Comparison of ENCODE assay signal across 18 cellular contexts in the genomic region with DNA sequence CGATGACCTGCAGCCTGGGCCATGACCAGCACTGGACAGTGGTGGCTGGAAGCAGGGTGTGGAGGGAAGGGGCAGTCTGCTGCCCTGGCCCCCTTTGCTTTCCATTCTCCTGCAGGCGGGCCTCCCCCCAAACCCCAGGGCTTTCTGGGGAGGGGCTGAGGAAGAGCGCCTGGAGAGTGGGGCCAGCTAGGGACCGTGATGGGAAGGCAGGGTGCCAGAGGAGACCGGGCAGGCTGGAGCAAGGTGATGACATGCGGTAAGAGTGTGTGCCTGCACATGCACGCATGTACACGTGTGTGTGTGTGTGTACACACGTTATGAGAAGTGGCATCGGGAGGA. TPM values are rescaled to one million over a fixed set of nuclear protein-coding genes. Genes with fewer than 3 reads are reported as not detected.
DNase-seq lines count a peak whose midpoint lies in the region; ATAC-seq, FAIRE-seq and TF ChIP-seq lines count a peak whose summit lies in the region.
"Had no signal": no experiment of that assay in that cellular context is flagged by ENCODE, and none has a peak within 500 bp of the region (broad histone marks: within the 10 kb centered on the region; RNA-seq: fewer than 3 reads in every experiment).

No MANE protein-coding gene starts in this region.

- H2BK15ac ChIP-seq in H1 (ENCODE audit: low read length) = no peak overlapping the region

- no peaks in the 10 kb centered on the region for H3K23me2 ChIP-seq in H1 (ENCODE audit: low read depth, low read length)

- TF ChIP-seq POLR2A in adrenal gland (IDR thresholded peaks at IDR 0.05) (no peak), H1 (IDR thresholded peaks at IDR 0.05; ENCODE audit: control extremely low read depth in 1 of 2, low read depth in 2 of 2, low read length in 2 of 2) (no peak), tibial nerve (IDR thresholded peaks at IDR 0.05) (no peak)

- no peak for ATAC-seq in natural killer cell treated with Interleukin-12 subunit alpha and Interleukin-12 subunit beta and Interleukin-15 and Interleukin-18, amount 100 ng/mL, for 72 hours
- ATAC-seq in left lung = no peak
- ATAC-seq: K562; SK-N-SH treated with all-trans-retinoic acid at 6 μM for 48 hours; stimulated activated naive CD8-positive, alpha-beta T cell treated with anti-CD3 and anti-CD28 coated beads, Interleukin-15, amount 100 ng/mL, for 72 hours had no signal

- H2AK5ac ChIP-seq in H1 (ENCODE audit: low read depth, low read length) = no peak overlapping the region

- peak overlapping the region; percentile 7; the same call in 1 of the 2 replicates for H4K8ac ChIP-seq in H1 (ENCODE audit: extremely low read depth, insufficient read depth, low read length)

- WGBS in adrenal gland, 4 donors = 63 to 79% (median 68%) methylated on average over 9 to 10 of the region's 10 CpGs
- WGBS in H1 (ENCODE audit: extremely low coverage in 1 of 2, insufficient coverage in 1 of 2, insufficient read length in 1 of 2, insufficient replicate concordance in 2 of 2, low coverage in 1 of 2, low lambda C conversion rate in 2 of 2, missing lambda C conversion rate in 1 of 2), 2 experiments = 93% methylated on average over 10 of the region's 10 CpGs; no CpG with 5 or more reads in 1 of the 2 experiments
- 37 to 44% methylated on average over 10 of the region's 10 CpGs for WGBS in tibial nerve, 2 donors

- H3F3A ChIP-seq in neural progenitor cell (ENCODE audit: low read depth) = peaks cover 4% of the 10 kb centered on the region

- POLR2A ChIA-PET in H1 (lab: Charles Lee; ENCODE audit: partially characterized antibody) = interaction anchor here (1.5 kb wide), 1 partner anchor 24 kb away, joined by 3 read pairs; no protein-coding TSS in a partner anchor

- TF ChIP-seq EP300 in H1 (IDR thresholded peaks at IDR 0.05; ENCODE audit: borderline replicate concordance in 1 of 2, low read depth in 2 of 2, low read length in 2 of 2) (no peak), tibial nerve (IDR thresholded peaks at IDR 0.05) (no peak)

- H3K4me1 ChIP-seq in adrenal gland (replicated peaks in 1 of 2) (peaks cover 55 to 82% of the 10 kb centered on the region in 2 donors), H1 (replicated peaks in 1 of 4; ENCODE audit: control insufficient read depth in 3 of 4, insufficient read depth in 4 of 4, low read length in 3 of 4) (peaks cover 0 to 15% (median 7%) of the 10 kb centered on the region in 4 experiments; a peak in 5 of 7 replicates), neural progenitor cell (peaks cover 29% of the 10 kb centered on the region), tibial nerve (peaks cover 0 to 100% (median 80%) of the 10 kb centered on the region in 4 donors), left lung (no peaks in the 10 kb centered on the region)

- no peak overlapping the region for H3K9ac ChIP-seq in H1 (replicated peaks in 1 of 4; ENCODE audit: extremely low read depth in 1 of 4, low read depth in 3 of 4, low read length in 3 of 4)
- no peak overlapping the region for H3K9ac ChIP-seq in neural progenitor cell

- H4K20me1 ChIP-seq in H1 (replicated peaks in 1 of 2; ENCODE audit: control insufficient read depth in 1 of 2, insufficient read depth in 2 of 2, low read length in 2 of 2) = peaks cover 0 to 2% of the 10 kb centered on the region in 2 experiments
- H4K20me1 ChIP-seq in neural progenitor cell (ENCODE audit: low read depth) = no peaks in the 10 kb centered on the region

- H3K79me2 ChIP-seq in H1 (ENCODE audit: control insufficient read depth in 1 of 2, insufficient read depth in 2 of 2, low read length in 2 of 2) (no peaks in the 10 kb centered on the region), neural progenitor cell (ENCODE audit: low read depth) (no peaks in the 10 kb centered on the region)

- no peak overlapping the region for H3K4me3 ChIP-seq in adrenal gland
- no peak overlapping the region for H3K4me3 ChIP-seq in H1 (ENCODE audit: extremely low read depth in 1 of 4, insufficient read depth in 2 of 4, low read depth in 3 of 4, low read length in 4 of 4)
- H3K4me3 ChIP-seq in neural progenitor cell = no peak overlapping the region
- H3K4me3 ChIP-seq in tibial nerve = no peak overlapping the region
- no peak overlapping the region for H3K4me3 ChIP-seq in left lung
- H3K4me3 ChIP-seq: K562 had no signal

- no peak overlapping the region for H2BK20ac ChIP-seq in H1 (ENCODE audit: low read length)

- no peak overlapping the region for H3K14ac ChIP-seq in H1 (ENCODE audit: insufficient read length)

- H3K27ac ChIP-seq in adrenal gland (peak overlapping the region in 3 of 5 donors; percentile 84 to 90 (median 86)), H1 (ENCODE audit: low read depth, low read length) (no peak overlapping the region), neural progenitor cell (no peak overlapping the region), tibial nerve (peak overlapping the region; percentile 74 to 92 (median 84)), left lung (no peak overlapping the region)

- H2BK120ac ChIP-seq in H1 (replicated peaks; ENCODE audit: low read depth, low read length) = no peak overlapping the region

- H3K4me3 Mint-ChIP-seq in neural progenitor cell = no peak overlapping the region
- H3K4me3 Mint-ChIP-seq in natural killer cell treated with Interleukin-12 subunit alpha and Interleukin-12 subunit beta and Interleukin-15 and Interleukin-18, amount 100 ng/mL, for 72 hours = no peak overlapping the region
- H3K4me3 Mint-ChIP-seq: activated naive CD8-positive, alpha-beta T cell treated with anti-CD3 and anti-CD28 coated beads, Interleukin-2, amount 10 ng/mL, durations not matched to agents 7 days and 5 days; stimulated activated naive CD8-positive, alpha-beta T cell treated with anti-CD3 and anti-CD28 coated beads, Interleukin-15, amount 100 ng/mL, for 72 hours had no signal

- H3K4ac ChIP-seq in H1 (replicated peaks; ENCODE audit: insufficient read length, low read depth, low read length) = no peak overlapping the region

- peaks cover 12% of the 10 kb centered on the region for H3K36me3 Mint-ChIP-seq in neural progenitor cell
- H3K36me3 Mint-ChIP-seq in natural killer cell treated with Interleukin-12 subunit alpha and Interleukin-12 subunit beta and Interleukin-15 and Interleukin-18, amount 100 ng/mL, for 72 hours = no peaks in the 10 kb centered on the region
- H3K36me3 Mint-ChIP-seq: activated naive CD8-positive, alpha-beta T cell treated with anti-CD3 and anti-CD28 coated beads, Interleukin-2, amount 10 ng/mL, durations not matched to agents 7 days and 5 days had no signal

- CTCF ChIA-PET in H1 (lab: Charles Lee; ENCODE audit: partially characterized antibody) = interaction anchor here (8.0 to 26.2 kb wide), 3 partner anchors 12 to 48 kb away, joined by 23 to 394 read pairs (median 207); no protein-coding TSS in a partner anchor

- TF ChIP-seq CTCF in adrenal gland (IDR thresholded peaks at IDR 0.05) = no peak
- TF ChIP-seq CTCF in H1 (IDR thresholded peaks at IDR 0.05; ENCODE audit: control extremely low read depth in 1 of 3, insufficient read depth in 1 of 3, low read depth in 1 of 3, low read length in 3 of 3) = no peak
- TF ChIP-seq CTCF in neural progenitor cell (IDR thresholded peaks at IDR 0.05) = no peak
- no peak for TF ChIP-seq CTCF in tibial nerve (IDR thresholded peaks at IDR 0.05)
- TF ChIP-seq CTCF in left lung (IDR thresholded peaks at IDR 0.05) = no peak

- peaks cover 60% of the 10 kb centered on the region for H3K4me1 Mint-ChIP-seq in neural progenitor cell
- H3K4me1 Mint-ChIP-seq in natural killer cell treated with Interleukin-12 subunit alpha and Interleukin-12 subunit beta and Interleukin-15 and Interleukin-18, amount 100 ng/mL, for 72 hours (ENCODE audit: low read depth in 2 of 2) = peaks cover 0 to under 1% of the 10 kb centered on the region in 2 donors

- H3K27me3 Mint-ChIP-seq in neural progenitor cell (ENCODE audit: insufficient read depth, low read depth) = peaks cover 10% of the 10 kb centered on the region
- peaks cover 0 to 2% of the 10 kb centered on the region in 2 donors for H3K27me3 Mint-ChIP-seq in natural killer cell treated with Interleukin-12 subunit alpha and Interleukin-12 subunit beta and Interleukin-15 and Interleukin-18, amount 100 ng/mL, for 72 hours
- H3K27me3 Mint-ChIP-seq: activated naive CD8-positive, alpha-beta T cell treated with anti-CD3 and anti-CD28 coated beads, Interleukin-2, amount 10 ng/mL, durations not matched to agents 7 days and 5 days; stimulated activated naive CD8-positive, alpha-beta T cell treated with anti-CD3 and anti-CD28 coated beads, Interleukin-15, amount 100 ng/mL, for 72 hours had no signal

- H2BK12ac ChIP-seq in H1 (ENCODE audit: low read depth, low read length) = no peak overlapping the region; the same call in 1 of the 2 replicates

- H3K9me3 ChIP-seq in adrenal gland (replicated peaks in 1 of 3) (no peaks in the 10 kb centered on the region), H1 (ENCODE audit: insufficient read depth in 2 of 2, low read depth in 1 of 2, low read length in 1 of 2) (no peaks in the 10 kb centered on the region), neural progenitor cell (ENCODE audit: low read depth) (no peaks in the 10 kb centered on the region), tibial nerve (no peaks in the 10 kb centered on the region), left lung (no peaks in the 10 kb centered on the region)

- no peak for TF ChIP-seq RAD21 in H1 (IDR thresholded peaks at IDR 0.05 in 1 of 2, conservative IDR thresholded peaks at IDR 0.05 in 1 of 2; ENCODE audit: low read depth in 2 of 2, low read length in 2 of 2)

- H3K9me3 Mint-ChIP-seq in neural progenitor cell = no peaks in the 10 kb centered on the region
- H3K9me3 Mint-ChIP-seq in natural killer cell treated with Interleukin-12 subunit alpha and Interleukin-12 subunit beta and Interleukin-15 and Interleukin-18, amount 100 ng/mL, for 72 hours = no peaks in the 10 kb centered on the region
- H3K9me3 Mint-ChIP-seq: activated naive CD8-positive, alpha-beta T cell treated with anti-CD3 and anti-CD28 coated beads, Interleukin-2, amount 10 ng/mL, durations not matched to agents 7 days and 5 days; stimulated activated naive CD8-positive, alpha-beta T cell treated with anti-CD3 and anti-CD28 coated beads, Interleukin-15, amount 100 ng/mL, for 72 hours had no signal

- H3K27ac Mint-ChIP-seq in neural progenitor cell = peak overlapping the region; percentile 25
- no peak overlapping the region for H3K27ac Mint-ChIP-seq in natural killer cell treated with Interleukin-12 subunit alpha and Interleukin-12 subunit beta and Interleukin-15 and Interleukin-18, amount 100 ng/mL, for 72 hours
- H3K27ac Mint-ChIP-seq: activated naive CD8-positive, alpha-beta T cell treated with anti-CD3 and anti-CD28 coated beads, Interleukin-2, amount 10 ng/mL, durations not matched to agents 7 days and 5 days had no signal

- intact Hi-C loops in adrenal gland (cut with DNase I) (no loop called here), left lung (cut with DNase I) (no loop called here)

- H3K23ac ChIP-seq in H1 (ENCODE audit: insufficient read length) = no peak overlapping the region

- H2AFZ ChIP-seq in H1 (ENCODE audit: low read length) (no peak overlapping the region), neural progenitor cell (replicated peaks) (no peak overlapping the region)

- no peak overlapping the region for H3K56ac ChIP-seq in H1 (replicated peaks; ENCODE audit: insufficient read length, low read depth, low read length)

- H3K27me3 ChIP-seq in adrenal gland (no peaks in the 10 kb centered on the region), H1 (replicated peaks in 1 of 4; ENCODE audit: control insufficient read depth in 3 of 4, extremely low read depth in 1 of 4, insufficient read depth in 3 of 4, low read length in 3 of 4) (peaks cover 24 to 58% (median 40%) of the 10 kb centered on the region in 4 experiments), neural progenitor cell (peaks cover 66% of the 10 kb centered on the region), tibial nerve (no peaks in the 10 kb centered on the region), left lung (no peaks in the 10 kb centered on the region)

- DNase-seq in adrenal gland = no peak
- no peak for DNase-seq in H1 (ENCODE audit: low read depth in 1 of 2, low spot score in 2 of 2)
- DNase-seq in neural progenitor cell (ENCODE audit: low spot score) = no peak
- DNase-seq in tibial nerve (ENCODE audit: low spot score in 2 of 2) = no peak
- no peak for DNase-seq in natural killer cell treated with Interleukin-12 subunit alpha and Interleukin-12 subunit beta and Interleukin-15 and Interleukin-18, amount 100 ng/mL, for 72 hours (ENCODE audit: low spot score)
- DNase-seq in left lung = no peak
- no peak for DNase-seq in EL
- DNase-seq: activated CD8-positive, alpha-beta memory T cell treated with anti-CD3 and anti-CD28 coated beads for 24 hours; activated naive CD8-positive, alpha-beta T cell treated with anti-CD3 and anti-CD28 coated beads, Interleukin-2, amount 10 ng/mL, durations not matched to agents 7 days and 5 days; DMS79 treated with DMSO at 0.1 percent for 48 hours; erythroblast; NCI-H187 treated with DMSO at 0.1 percent for 48 hours; NCI-H345; stimulated activated CD4-positive, alpha-beta T cell treated with anti-CD3 and anti-CD28 coated beads, Interleukin-2, amount 100 ng/mL, for 48 hours; stimulated activated naive CD8-positive, alpha-beta T cell treated with anti-CD3 and anti-CD28 coated beads, Interleukin-15, amount 100 ng/mL, for 72 hours had no signal

- no peak overlapping the region; the same call in 1 of the 2 replicates for H2BK5ac ChIP-seq in H1 (ENCODE audit: low read depth, low read length)

- FAIRE-seq in H1 (lab: Jason Lieb, UNC) = no peak
- FAIRE-seq: K562 had no signal

- no peaks in the 10 kb centered on the region for H3K36me3 ChIP-seq in adrenal gland (replicated peaks in 1 of 2)
- no peaks in the 10 kb centered on the region for H3K36me3 ChIP-seq in H1 (ENCODE audit: control insufficient read depth in 2 of 4, insufficient read depth in 4 of 4, low read length in 3 of 4)
- no peaks in the 10 kb centered on the region for H3K36me3 ChIP-seq in neural progenitor cell
- H3K36me3 ChIP-seq in tibial nerve = peaks cover 0 to 10% (median 0%) of the 10 kb centered on the region in 3 donors
- no peaks in the 10 kb centered on the region for H3K36me3 ChIP-seq in left lung

- no peaks in the 10 kb centered on the region for H3K79me1 ChIP-seq in H1 (ENCODE audit: low read depth, low read length)

- H3K18ac ChIP-seq in H1 (ENCODE audit: extremely low read depth, low read length) = no peak overlapping the region

- H4K5ac ChIP-seq in H1 (ENCODE audit: insufficient read length, low read depth, low read length) = no peak overlapping the region

- peak overlapping the region; percentile 88 for H4K91ac ChIP-seq in H1 (replicated peaks; ENCODE audit: insufficient read length, low read length)

- H3K4me2 ChIP-seq in H1 (ENCODE audit: insufficient read depth in 1 of 2, low read depth in 2 of 2, low read length in 2 of 2) (no peak overlapping the region), neural progenitor cell (peak overlapping the region; percentile 47)

RNA-seq across cellular contexts. Expression of a gene that starts 7.8 kb away (rescaled TPM):
- total RNA-seq in adrenal gland (100 to 1,000 TPM in 7 of 8 donors, 10 to 100 TPM in 1; 98.6 to 253 (median 182) TPM), neural progenitor cell (ENCODE audit: low replicate concordance) (0.46 and 0.47 TPM in 2 replicates), tibial nerve (100 to 1,000 TPM in 3 of 4 donors, 10 to 100 TPM in 1; 74.7 to 192 (median 124) TPM), left lung (10 to 100 TPM; 29.1 to 31.9 TPM)
- polyA plus RNA-seq in adrenal gland (100 to 1,000 TPM in 1 of 3 donors, 10 to 100 TPM in 2; 67.7 to 105 (median 69.9) TPM), H1 (2011; rRNA removed) (1.5 and 2.1 TPM in 2 replicates)
- 1.1 and 1.3 TPM in 2 replicates for total RNA-seq in H1 (2021; fragmentation: NEBNext Ultra II Directional; extraction: Animal tissue kit (Norgen Biotek cat#: 25700))
- polyA plus RNA-seq in H1 (2011; cell fraction: cytosol; rRNA removed) = 1.2 TPM
- 1.2 TPM for polyA plus RNA-seq in H1 (2011; cell fraction: nucleus; rRNA removed)
- polyA plus RNA-seq in H1 (2012, experiment 1 of 2) = 0.60 to 1.0 TPM (median 0.64 TPM) in 4 replicates
- polyA plus RNA-seq in H1 (2012, experiment 2 of 2) = 0.62 TPM
- polyA plus RNA-seq in H1 (2013, experiment 1 of 2) = 0.85 TPM
- polyA plus RNA-seq in H1 (2013, experiment 2 of 2) = 0.72 TPM
- 0.46 and 0.50 TPM in 2 replicates for polyA minus RNA-seq in H1 (2011; rRNA and poly(A)+ RNA removed)
- 0.73 TPM for polyA minus RNA-seq in H1 (2011; cell fraction: cytosol; rRNA and poly(A)+ RNA removed)
- polyA minus RNA-seq in H1 (2011; cell fraction: nucleus; rRNA and poly(A)+ RNA removed) = 0.80 TPM
- 1 to 10 TPM; 1.1 to 1.9 TPM for total RNA-seq in natural killer cell treated with Interleukin-12 subunit alpha and Interleukin-12 subunit beta and Interleukin-15 and Interleukin-18, amount 100 ng/mL, for 72 hours

RNA-seq across cellular contexts. Expression of a gene that starts 21.3 kb away (rescaled TPM):
- 1 to 10 TPM in 1 of 8 donors, under 1 TPM in 4, not detected in 3; 0.15 to 1.4 (median 0.41) TPM for total RNA-seq in adrenal gland
- under 1 TPM; 0.07 to 0.40 (median 0.16) TPM for polyA plus RNA-seq in adrenal gland
- total RNA-seq in H1 (2021; fragmentation: NEBNext Ultra II Directional; extraction: Animal tissue kit (Norgen Biotek cat#: 25700)) = 1.0 and 1.1 TPM in 2 replicates
- polyA plus RNA-seq in H1 (2011; rRNA removed) = 0.78 and 2.1 TPM in 2 replicates
- polyA plus RNA-seq in H1 (2011; cell fraction: cytosol; rRNA removed) = 1.4 TPM
- polyA plus RNA-seq in H1 (2011; cell fraction: nucleus; rRNA removed) = 1.9 TPM
- 1.2 to 3.1 TPM (median 2.4 TPM) in 4 replicates for polyA plus RNA-seq in H1 (2012, experiment 1 of 2)
- 0.81 TPM for polyA plus RNA-seq in H1 (2012, experiment 2 of 2)
- 1.3 TPM for polyA plus RNA-seq in H1 (2013, experiment 1 of 2)
- 1.2 TPM for polyA plus RNA-seq in H1 (2013, experiment 2 of 2)
- 2.4 and 2.6 TPM in 2 replicates for polyA minus RNA-seq in H1 (2011; rRNA and poly(A)+ RNA removed)
- 1.0 TPM for polyA minus RNA-seq in H1 (2011; cell fraction: cytosol; rRNA and poly(A)+ RNA removed)
- 0.90 TPM for polyA minus RNA-seq in H1 (2011; cell fraction: nucleus; rRNA and poly(A)+ RNA removed)
- 1.4 TPM in 1 of 2 replicates, not detected in the other for total RNA-seq in neural progenitor cell (ENCODE audit: low replicate concordance)
- under 1 TPM in 1 of 4 donors, not detected in 3; 0.22 TPM for total RNA-seq in tibial nerve
- not detected for total RNA-seq in natural killer cell treated with Interleukin-12 subunit alpha and Interleukin-12 subunit beta and Interleukin-15 and Interleukin-18, amount 100 ng/mL, for 72 hours
- 1 to 10 TPM; 3.1 to 3.3 TPM for total RNA-seq in left lung
- total RNA-seq: activated naive CD8-positive, alpha-beta T cell treated with anti-CD3 and anti-CD28 coated beads, Interleukin-2, amount 10 ng/mL, durations not matched to agents 7 days and 5 days; K562; left lobe of liver had no signal
- polyA plus RNA-seq: K562 had no signal

Comparison
In these comparisons a context has a peak if more than half of its experiments do, and no peak if none do; other contexts are left out.
1. H3K27ac ChIP-seq: peak in adrenal gland (3 of 5) and tibial nerve (4 of 4); none in H1 (single experiment), neural progenitor cell (single experiment) and left lung (0 of 2).
2. RNA of a gene that starts 7.8 kb away (total RNA-seq): 98.6 to 253 TPM in adrenal gland, 74.7 to 192 TPM in tibial nerve and 29.1 to 31.9 TPM in left lung; 1.1 to 1.9 TPM in natural killer cell treated with Interleukin-12 subunit alpha and Interleukin-12 subunit beta and Interleukin-15 and Interleukin-18, amount 100 ng/mL, for 72 hours, 1.1 to 1.3 TPM in H1 and 0.46 to 0.47 TPM in neural progenitor cell; every median in the first group is over 10 times any median in the second.